1 cellular context compared by ENCODE assay signal in the genomic region with DNA sequence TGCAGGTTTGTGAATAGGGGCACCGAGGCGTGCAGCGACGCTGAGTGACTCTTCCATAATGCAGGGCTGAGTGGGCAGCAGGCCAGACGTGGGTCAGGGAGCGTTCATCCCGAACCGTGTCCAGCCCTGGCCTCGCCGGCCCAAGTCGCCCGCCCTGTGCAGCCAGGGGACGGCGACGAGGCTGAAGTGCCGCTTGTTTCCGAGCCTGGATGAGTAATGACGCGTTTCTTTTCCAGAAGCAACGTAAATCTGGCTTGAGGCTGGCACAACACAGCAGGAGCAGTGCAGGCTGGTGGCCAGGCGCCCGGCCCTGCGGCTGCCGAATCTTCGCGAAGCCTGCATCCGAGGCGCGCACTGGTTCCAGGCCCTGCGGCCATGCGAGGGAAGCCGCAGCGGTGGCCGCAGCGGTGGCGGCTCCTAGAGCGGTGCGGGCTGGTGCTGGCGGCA.
TF ChIP-seq lines count a peak whose summit lies in the region.

No MANE protein-coding gene starts in this region.

TF ChIP-seq in H1, 55 proteins besides CTCF, POLR2A, EP300 and RAD21 (continued from another document):
- TF ChIP-seq RNF2 (IDR thresholded peaks at IDR 0.05; ENCODE audit: borderline replicate concordance, low read depth, low read length, missing control alignments, poor library complexity, severe bottlenecking): no peak
- TF ChIP-seq TCF12 (IDR thresholded peaks at IDR 0.05; ENCODE audit: low read depth, low read length): no peak
- no peak for TF ChIP-seq BACH1 (IDR thresholded peaks at IDR 0.05; ENCODE audit: low read length)
